Comparison of ENCODE assay signal across 9 cellular contexts in the genomic region with DNA sequence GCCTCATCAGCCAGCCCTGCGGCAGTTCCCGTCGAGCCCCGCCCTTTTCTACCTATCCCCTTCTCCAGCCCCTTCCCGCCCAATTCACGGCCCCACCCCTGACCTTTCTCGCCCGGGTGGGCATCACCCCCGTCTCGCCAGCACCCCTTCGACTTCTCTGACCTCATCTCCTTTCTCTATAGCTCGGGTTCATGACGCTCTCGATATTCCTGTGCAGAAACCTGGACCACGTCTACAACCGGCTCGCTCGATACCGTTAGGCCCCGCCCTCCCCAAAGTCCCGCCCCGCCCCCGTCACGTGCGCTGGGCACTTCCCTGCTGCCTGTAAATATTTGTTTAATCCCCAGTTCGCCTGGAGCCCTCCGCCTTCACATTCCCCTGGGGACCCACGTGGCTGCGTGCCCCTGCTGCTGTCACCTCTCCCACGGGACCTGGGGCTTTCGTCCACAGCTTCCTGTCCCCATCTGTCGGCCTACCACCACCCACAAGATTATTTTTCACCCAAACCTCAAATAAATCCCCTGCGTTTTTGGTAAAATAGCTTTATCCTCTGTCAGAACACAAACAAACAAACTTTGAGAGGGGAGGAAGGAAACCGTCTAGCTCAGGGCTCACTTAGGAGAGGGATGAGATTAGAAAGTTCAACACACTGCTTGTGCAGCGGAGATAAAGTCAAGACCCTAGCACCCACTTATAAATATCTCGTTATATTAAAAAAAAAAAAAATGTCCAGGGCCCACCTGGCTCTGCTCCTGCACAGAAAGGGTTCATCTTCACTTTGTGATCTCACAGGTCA. TPM values are rescaled to one million over a fixed set of nuclear protein-coding genes. Genes with fewer than 3 reads are reported as not detected.
DNase-seq lines count a peak whose midpoint lies in the region; ATAC-seq and TF ChIP-seq lines count a peak whose summit lies in the region.
"Had no signal": no experiment of that assay in that cellular context is flagged by ENCODE, and none has a peak within 500 bp of the region (broad histone marks: within the 10 kb centered on the region; RNA-seq: fewer than 3 reads in every experiment).

No MANE protein-coding gene starts in this region.

- no peak for TF ChIP-seq CTCF in GM10248 (IDR thresholded peaks at IDR 0.05; ENCODE audit: control extremely low read depth, extremely low read depth, low read depth, missing control alignments)
- no peak for TF ChIP-seq CTCF in adrenal gland (IDR thresholded peaks at IDR 0.05)
- TF ChIP-seq CTCF in tibial nerve (IDR thresholded peaks at IDR 0.05) = no peak

- peak overlapping the region in 4 of 5 donors; percentile 65 to 93 (median 84) for H3K27ac ChIP-seq in adrenal gland
- peak overlapping the region; percentile 68 to 88 (median 80) for H3K27ac ChIP-seq in tibial nerve

- CTCF ChIA-PET in GM10248 (lab: Yijun Ruan, JAX) = interaction anchor here (0.8 to 2.9 kb wide), 8 partner anchors 8 to 51 kb away, joined by 3 to 13 read pairs (median 3); no protein-coding TSS in a partner anchor

- intact Hi-C loops in adrenal gland (cut with DNase I) = no loop called here

- no peaks in the 10 kb centered on the region for H3K9me3 ChIP-seq in adrenal gland (replicated peaks in 1 of 3)
- H3K9me3 ChIP-seq in tibial nerve = no peaks in the 10 kb centered on the region

- peak overlapping the region in 1 of 4 donors; percentile 58 for H3K4me3 ChIP-seq in adrenal gland
- peak overlapping the region; percentile 23 to 58 (median 38) for H3K4me3 ChIP-seq in tibial nerve

- H3K4me1 ChIP-seq in adrenal gland (replicated peaks in 1 of 2) (peaks cover 6 to 13% of the 10 kb centered on the region in 2 donors), tibial nerve (peaks cover 0 to 37% (median 8%) of the 10 kb centered on the region in 4 donors)

- DNase-seq in GM10248 (ENCODE audit: extremely low spot score) = peak; percentile 94
- DNase-seq in HuH-7.5 (ENCODE audit: low spot score) = peak; percentile 98
- DNase-seq in adrenal gland = peak; percentile 65 to 80 (median 74)
- DNase-seq in left kidney (ENCODE audit: low read depth, low spot score) = peak; percentile 83
- peak; percentile 51 to 62 for DNase-seq in tibial nerve (ENCODE audit: low spot score in 2 of 2)
- no peak for DNase-seq in glomerular visceral epithelial cell (ENCODE audit: extremely low spot score)
- DNase-seq in activated CD4-positive, alpha-beta T cell treated with anti-CD3 and anti-CD28 coated beads, Interleukin-2, amount 50 U/mL, for 1 hour = no peak

- ATAC-seq in GM21528 (IDR thresholded peaks at IDR 0.05; ENCODE audit: low FRiP score, unreplicated experiment) = peak; percentile 56

- no peaks in the 10 kb centered on the region for H3K27me3 ChIP-seq in adrenal gland
- peaks cover 0 to 17% of the 10 kb centered on the region in 2 donors for H3K27me3 ChIP-seq in tibial nerve

- TF ChIP-seq POLR2A in adrenal gland (IDR thresholded peaks at IDR 0.05) (no peak), tibial nerve (IDR thresholded peaks at IDR 0.05) (no peak)

- peaks cover 0 to 13% of the 10 kb centered on the region in 2 donors for H3K36me3 ChIP-seq in adrenal gland (replicated peaks in 1 of 2)
- peaks cover 0 to 47% (median 0%) of the 10 kb centered on the region in 3 donors for H3K36me3 ChIP-seq in tibial nerve

- POLR2A ChIA-PET in GM10248 (lab: Yijun Ruan, JAX) = interaction anchor here (1.1 to 1.2 kb wide), 2 partner anchors 10 to 35 kb away, joined by 3 to 4 read pairs; no protein-coding TSS in a partner anchor

- peak in 1 of 2 donors; percentile 31 for TF ChIP-seq EP300 in tibial nerve (IDR thresholded peaks at IDR 0.05)

- WGBS in adrenal gland, 4 donors = 17 to 37% (median 25%) methylated on average over 36 of the region's 36 CpGs
- WGBS in tibial nerve, 2 donors = 20 to 26% methylated on average over 36 of the region's 36 CpGs

RNA-seq across cellular contexts. Expression of a gene that starts 5.1 kb away (rescaled TPM):
- total RNA-seq in adrenal gland = 10 to 100 TPM; 10.4 to 26.1 (median 19.0) TPM
- polyA plus RNA-seq in adrenal gland = 10 to 100 TPM in 1 of 3 donors, 1 to 10 TPM in 2; 5.4 to 27.1 (median 8.9) TPM
- 10 to 100 TPM in 3 of 4 donors, 1 to 10 TPM in 1; 9.8 to 18.6 (median 15.8) TPM for total RNA-seq in tibial nerve
- total RNA-seq: SK-MEL-5 had no signal

RNA-seq across cellular contexts. Expression of a gene that starts 15.3 kb away (rescaled TPM):
- total RNA-seq in adrenal gland (1 to 10 TPM in 3 of 8 donors, under 1 TPM in 4, not detected in 1; 0.25 to 1.7 (median 0.72) TPM), tibial nerve (1 to 10 TPM; 2.6 to 4.6 (median 3.4) TPM)
- polyA plus RNA-seq in adrenal gland = 1 to 10 TPM; 1.1 to 3.5 (median 2.6) TPM

RNA-seq across cellular contexts. Expression of a gene that starts 21.9 kb away (rescaled TPM):
- 10 to 100 TPM; 17.3 to 42.8 (median 27.4) TPM for total RNA-seq in adrenal gland
- polyA plus RNA-seq in adrenal gland = 10 to 100 TPM; 11.3 to 31.1 (median 28.7) TPM
- 10 to 100 TPM; 17.8 to 39.0 (median 21.4) TPM for total RNA-seq in tibial nerve

RNA-seq across cellular contexts. Expression of a gene that starts 23.4 kb away (rescaled TPM):
- total RNA-seq in adrenal gland (under 1 TPM in 3 of 8 donors, not detected in 5; 0.28 to 0.50 (median 0.42) TPM), tibial nerve (not detected)
- under 1 TPM in 2 of 3 donors, not detected in 1; 0.44 to 0.56 TPM for polyA plus RNA-seq in adrenal gland

RNA-seq across cellular contexts. Expression of a gene that starts 47.8 kb away (rescaled TPM):
- total RNA-seq in adrenal gland = under 1 TPM in 2 of 8 donors, not detected in 6; 0.74 to 0.97 TPM
- not detected for polyA plus RNA-seq in adrenal gland
- not detected for total RNA-seq in tibial nerve
- total RNA-seq: SK-MEL-5 had no signal

Comparison
In these comparisons a context has a peak if more than half of its experiments do, and no peak if none do; other contexts are left out.
1. DNase-seq: peak in GM10248 (single experiment), HuH-7.5 (single experiment), adrenal gland (7 of 7), left kidney (single experiment) and tibial nerve (2 of 2); none in glomerular visceral epithelial cell (single experiment) and activated CD4-positive, alpha-beta T cell treated with anti-CD3 and anti-CD28 coated beads, Interleukin-2, amount 50 U/mL, for 1 hour (single experiment).